1 cellular context compared by ENCODE assay signal in genomic region chr19:47230122-47230920, GRCh38.
A peak's percentile ranks its signal among the peaks of the same experiment; 100 is the strongest.
TF ChIP-seq lines count a peak whose summit lies in the region.

No MANE protein-coding gene starts in this region.

TF ChIP-seq in K562, 482 proteins besides CTCF, POLR2A, EP300 and RAD21 (continued from another document and continues in another):
- TF ChIP-seq ETS2 (tag; IDR thresholded peaks at IDR 0.05; ENCODE audit: borderline replicate concordance, poor library complexity, severe bottlenecking) (no peak), HMBOX1 (IDR thresholded peaks at IDR 0.05) (no peak), ZNF584 (CRISPR knock-in tag; IDR thresholded peaks at IDR 0.05; ENCODE audit: low read depth) (no peak), HDAC1 (IDR thresholded peaks at IDR 0.05) (peak; percentile 65 to 90), STAT6 (CRISPR knock-in tag; IDR thresholded peaks at IDR 0.05) (no peak), BRF1 (IDR thresholded peaks at IDR 0.05; ENCODE audit: borderline replicate concordance, extremely low read depth, insufficient read length) (no peak), ZNF347 (CRISPR knock-in tag; IDR thresholded peaks at IDR 0.05; ENCODE audit: low read depth) (no peak), CCNT2 (IDR thresholded peaks at IDR 0.05; ENCODE audit: borderline replicate concordance, extremely low read depth, insufficient read length, low read depth, low read length) (peak; percentile 81), PHF20 (IDR thresholded peaks at IDR 0.05; ENCODE audit: partially characterized antibody) (peak; percentile 47), KDM5B (IDR thresholded peaks at IDR 0.05; ENCODE audit: insufficient replicate concordance, low read depth, low read length) (peak; percentile 69), ZFP91 (CRISPR knock-in tag; IDR thresholded peaks at IDR 0.05) (no peak), U2AF2 (optimal IDR thresholded peaks at IDR 0.05; ENCODE audit: low read depth, low read length) (no peak), MBD2 (IDR thresholded peaks at IDR 0.05; ENCODE audit: borderline replicate concordance, low read depth) (0 out of 2 replicates have a peak, but pooled peaks have one; percentile 18), SRSF7 (optimal IDR thresholded peaks at IDR 0.05; ENCODE audit: low read depth, low read length) (no peak), TBL1XR1 (IDR thresholded peaks at IDR 0.05; ENCODE audit: low read length in 2 of 2) (peak in 1 of 2 experiments; percentile 52; a peak in 1 of 4 replicates), NBN (IDR thresholded peaks at IDR 0.05; ENCODE audit: low read depth) (peak; percentile 34), CSDE1 (IDR thresholded peaks at IDR 0.05) (no peak), HMGXB4 (CRISPR knock-in tag; IDR thresholded peaks at IDR 0.05) (peak; percentile 29), TFAM (CRISPR knock-in tag; conservative IDR thresholded peaks at IDR 0.05) (no peak), ZFPM2 (CRISPR knock-in tag; IDR thresholded peaks at IDR 0.05) (no peak), RUNX1 (IDR thresholded peaks at IDR 0.05; ENCODE audit: low read depth) (no peak), CTCFL (IDR thresholded peaks at IDR 0.05; ENCODE audit: borderline replicate concordance, insufficient read depth, low read depth, low read length, poor library complexity, severe bottlenecking) (peak; percentile 96), SREBF1 (IDR thresholded peaks at IDR 0.05; ENCODE audit: borderline replicate concordance, low read depth, low read length) (no peak), HNRNPK (IDR thresholded peaks at IDR 0.05; ENCODE audit: low read depth, low read length, poor library complexity, severe bottlenecking) (no peak), MEF2D (tag; conservative IDR thresholded peaks at IDR 0.05; ENCODE audit: low read depth) (no peak), ZBTB33 (CRISPR knock-in tag; IDR thresholded peaks at IDR 0.05) (no peak), ESRRB (CRISPR knock-in tag; IDR thresholded peaks at IDR 0.05; ENCODE audit: borderline replicate concordance) (no peak), NFATC3 (IDR thresholded peaks at IDR 0.05) (0 out of 2 replicates have a peak, but pooled peaks have one; percentile 53), RBM34 (IDR thresholded peaks at IDR 0.05; ENCODE audit: borderline replicate concordance, insufficient read depth, low read length) (0 out of 2 replicates have a peak, but pooled peaks have one; percentile 63), GTF2F1 (IDR thresholded peaks at IDR 0.05; ENCODE audit: low read depth, low read length) (no peak), HMG20B (CRISPR knock-in tag; IDR thresholded peaks at IDR 0.05) (no peak), HMGN3 (IDR thresholded peaks at IDR 0.05; ENCODE audit: borderline replicate concordance, extremely low read depth, insufficient read length, low read depth, low read length) (peak; percentile 84), CREB3L1 (IDR thresholded peaks at IDR 0.05; ENCODE audit: borderline replicate concordance, low read depth) (no peak), TAL1 (IDR thresholded peaks at IDR 0.05) (0 out of 2 replicates have a peak, but pooled peaks have one; percentile 6), ERF (CRISPR knock-in tag; IDR thresholded peaks at IDR 0.05) (no peak), ZNF589 (CRISPR knock-in tag; IDR thresholded peaks at IDR 0.05; ENCODE audit: low read depth) (0 out of 2 replicates have a peak, but pooled peaks have one; percentile 44), POU5F1 (IDR thresholded peaks at IDR 0.05; ENCODE audit: borderline replicate concordance, low read depth, low read length, partially characterized antibody) (no peak), ZBTB26 (CRISPR knock-in tag; IDR thresholded peaks at IDR 0.05) (peak; percentile 50; the same call in 1 of the 2 replicates), ZNF143 (CRISPR knock-in tag; IDR thresholded peaks at IDR 0.05) (no peak), SFPQ (IDR thresholded peaks at IDR 0.05; ENCODE audit: low read depth, low read length) (no peak), MNT (conservative IDR thresholded peaks at IDR 0.05) (peak; percentile 99), CXXC5 (CRISPR knock-in tag; IDR thresholded peaks at IDR 0.05) (peak; percentile 74; the same call in 1 of the 2 replicates), KAT8 (IDR thresholded peaks at IDR 0.05; ENCODE audit: low read depth) (no peak)
